24 cellular contexts compared by ENCODE assay signal in genomic region chr10:129912161-129912917, GRCh38. TPM values are rescaled to one million over a fixed set of nuclear protein-coding genes. Genes with fewer than 3 reads are reported as not detected.
DNase-seq lines count a peak whose midpoint lies in the region; ATAC-seq, FAIRE-seq and TF ChIP-seq lines count a peak whose summit lies in the region.
"Had no signal": no experiment of that assay in that cellular context is flagged by ENCODE, and none has a peak within 500 bp of the region (broad histone marks: within the 10 kb centered on the region; RNA-seq: fewer than 3 reads in every experiment).

No MANE protein-coding gene starts in this region.

- POLR2A ChIA-PET in WTC11 (lab: Charles Lee) = no interaction called here
- POLR2A ChIA-PET in naive thymus-derived CD8-positive, alpha-beta T cell (lab: Charles Lee) = no interaction called here

- FAIRE-seq in D721Med (lab: Jason Lieb, UNC) = no peak
- FAIRE-seq: frontal cortex, small intestine had no signal

- TF ChIP-seq CTCF in WTC11 (IDR thresholded peaks at IDR 0.05) = no peak
- TF ChIP-seq CTCF in neural crest cell (conservative IDR thresholded peaks at IDR 0.05) = no peak
- TF ChIP-seq CTCF in D721Med (IDR thresholded peaks at IDR 0.05; ENCODE audit: insufficient read depth, missing control alignments) = no peak

- DNase-seq in ELF-1 (ENCODE audit: low read depth, low spot score) (peak; percentile 9), WTC11 (ENCODE audit: low spot score) (peak; percentile 10), fibroblast of the conjunctiva (ENCODE audit: low read depth) (peak; percentile 62), neural crest cell (ENCODE audit: low read depth, low spot score) (no peak), D721Med (ENCODE audit: insufficient read length, low spot score) (no peak), occipital lobe (lab: John Stamatoyannopoulos, UW) (no peak)
- no peak for DNase-seq in naive thymus-derived CD8-positive, alpha-beta T cell
- DNase-seq: activated CD4-positive, alpha-beta T cell treated with anti-CD3 and anti-CD28 coated beads, Interleukin-2, amount 50 U/mL, for 4 hours; activated gamma-delta T cell; adrenal gland; CD4-positive, CD25-positive, alpha-beta regulatory T cell; dermis blood vessel endothelial cell; mammary epithelial cell; NCI-H1436; NCI-H510A treated with DMSO at 0.1 percent for 48 hours; small intestine; stimulated activated CD4-positive, alpha-beta T cell treated with anti-CD3 and anti-CD28 coated beads, Interleukin-2, amount 100 ng/mL, for 48 hours; stimulated activated naive B cell treated with anti-CD40 and anti-IgM and Interleukin-4, amounts not matched to agents 10 μg/mL and 1 μg/mL and 100 μg/mL, for 72 hours had no signal

- no peak overlapping the region for H3K27ac Mint-ChIP-seq in WTC11
- peak overlapping the region; percentile 47 for H3K27ac Mint-ChIP-seq in neural crest cell (ENCODE audit: unreplicated experiment)
- no peak overlapping the region for H3K27ac Mint-ChIP-seq in naive thymus-derived CD8-positive, alpha-beta T cell
- H3K27ac Mint-ChIP-seq: CD4-positive, CD25-positive, alpha-beta regulatory T cell; stimulated activated naive B cell treated with anti-CD40 and anti-IgM and Interleukin-4, amounts not matched to agents 10 μg/mL and 1 μg/mL and 100 μg/mL, for 72 hours had no signal

- H3K4me3 Mint-ChIP-seq in WTC11 (no peak overlapping the region), neural crest cell (no peak overlapping the region)
- H3K4me3 Mint-ChIP-seq in naive thymus-derived CD8-positive, alpha-beta T cell = no peak overlapping the region
- H3K4me3 Mint-ChIP-seq: CD4-positive, CD25-positive, alpha-beta regulatory T cell; stimulated activated naive B cell treated with anti-CD40 and anti-IgM and Interleukin-4, amounts not matched to agents 10 μg/mL and 1 μg/mL and 100 μg/mL, for 72 hours had no signal

- H3K9me3 Mint-ChIP-seq in WTC11 = no peaks in the 10 kb centered on the region
- no peaks in the 10 kb centered on the region for H3K9me3 Mint-ChIP-seq in neural crest cell
- no peaks in the 10 kb centered on the region for H3K9me3 Mint-ChIP-seq in naive thymus-derived CD8-positive, alpha-beta T cell
- H3K9me3 Mint-ChIP-seq: CD4-positive, CD25-positive, alpha-beta regulatory T cell; stimulated activated naive B cell treated with anti-CD40 and anti-IgM and Interleukin-4, amounts not matched to agents 10 μg/mL and 1 μg/mL and 100 μg/mL, for 72 hours had no signal

- H3K36me3 Mint-ChIP-seq in WTC11 (no peaks in the 10 kb centered on the region), neural crest cell (ENCODE audit: low read depth) (no peaks in the 10 kb centered on the region)
- no peaks in the 10 kb centered on the region for H3K36me3 Mint-ChIP-seq in naive thymus-derived CD8-positive, alpha-beta T cell
- H3K36me3 Mint-ChIP-seq: CD4-positive, CD25-positive, alpha-beta regulatory T cell; stimulated activated naive B cell treated with anti-CD40 and anti-IgM and Interleukin-4, amounts not matched to agents 10 μg/mL and 1 μg/mL and 100 μg/mL, for 72 hours had no signal

- CTCF ChIA-PET in WTC11 (lab: Charles Lee) = interaction anchor here (1.3 kb wide), 2 partner anchors 18 to 23 kb away, joined by 3 read pairs; no protein-coding TSS in a partner anchor

- H3K4me1 Mint-ChIP-seq in WTC11 = peaks cover 14% of the 10 kb centered on the region
- peaks cover 22% of the 10 kb centered on the region for H3K4me1 Mint-ChIP-seq in neural crest cell
- H3K4me1 Mint-ChIP-seq in naive thymus-derived CD8-positive, alpha-beta T cell = no peaks in the 10 kb centered on the region
- H3K4me1 Mint-ChIP-seq: CD4-positive, CD25-positive, alpha-beta regulatory T cell; stimulated activated naive B cell treated with anti-CD40 and anti-IgM and Interleukin-4, amounts not matched to agents 10 μg/mL and 1 μg/mL and 100 μg/mL, for 72 hours had no signal

- no peaks in the 10 kb centered on the region for H3K27me3 Mint-ChIP-seq in WTC11 (ENCODE audit: low read depth)
- H3K27me3 Mint-ChIP-seq in neural crest cell (ENCODE audit: low read depth) = no peaks in the 10 kb centered on the region
- peaks cover 0 to 5% (median 0%) of the 10 kb centered on the region in 5 donors for H3K27me3 Mint-ChIP-seq in naive thymus-derived CD8-positive, alpha-beta T cell
- H3K27me3 Mint-ChIP-seq: CD4-positive, CD25-positive, alpha-beta regulatory T cell had no signal

- ATAC-seq in WTC11 (peak; percentile 65), HG02870 (IDR thresholded peaks at IDR 0.05; ENCODE audit: unreplicated experiment) (no peak)
- ATAC-seq in naive thymus-derived CD8-positive, alpha-beta T cell = no peak
- ATAC-seq: stimulated activated naive B cell treated with anti-CD40 and anti-IgM and Interleukin-4, amounts not matched to agents 10 μg/mL and 1 μg/mL and 100 μg/mL, for 72 hours had no signal

TF ChIP-seq in WTC11, 78 proteins besides CTCF, POLR2A, EP300 and RAD21:
- TF ChIP-seq GABPB1 (CRISPR knock-in tag; IDR thresholded peaks at IDR 0.05) (no peak), ZNF219 (CRISPR knock-in tag; IDR thresholded peaks at IDR 0.05; ENCODE audit: borderline replicate concordance) (no peak), ZNF423 (CRISPR knock-in tag; IDR thresholded peaks at IDR 0.05) (no peak)

RNA-seq across cellular contexts. Expression of gene EBF3, which starts 51.7 kb away (rescaled TPM):
- total RNA-seq in WTC11 (2021) (1.1 to 1.2 TPM (median 1.1 TPM) in 3 replicates), neural crest cell (11.2 and 11.6 TPM in 2 replicates), occipital lobe (0.31 TPM)
- not detected for total RNA-seq in naive thymus-derived CD8-positive, alpha-beta T cell
- not detected for polyA plus RNA-seq in naive thymus-derived CD8-positive, alpha-beta T cell
- total RNA-seq: CD4-positive, CD25-positive, alpha-beta regulatory T cell; kidney epithelial cell; M059J; SJSA1; T-helper 2 cell treated with Interferon-gamma antibody and Interleukin-4, amounts not matched to agents 100 ng/mL and 5 ng/mL, for 36 hours had no signal
- polyA plus RNA-seq: CD4-positive, CD25-positive, alpha-beta regulatory T cell; mammary epithelial cell had no signal

Comparison
In these comparisons a context has a peak if more than half of its experiments do, and no peak if none do; other contexts are left out.
1. DNase-seq: peak in ELF-1 (single experiment), WTC11 (single experiment) and fibroblast of the conjunctiva (single experiment); none in neural crest cell (single experiment), naive thymus-derived CD8-positive, alpha-beta T cell (0 of 10), D721Med (single experiment) and occipital lobe (single experiment).